In the genomic region with DNA sequence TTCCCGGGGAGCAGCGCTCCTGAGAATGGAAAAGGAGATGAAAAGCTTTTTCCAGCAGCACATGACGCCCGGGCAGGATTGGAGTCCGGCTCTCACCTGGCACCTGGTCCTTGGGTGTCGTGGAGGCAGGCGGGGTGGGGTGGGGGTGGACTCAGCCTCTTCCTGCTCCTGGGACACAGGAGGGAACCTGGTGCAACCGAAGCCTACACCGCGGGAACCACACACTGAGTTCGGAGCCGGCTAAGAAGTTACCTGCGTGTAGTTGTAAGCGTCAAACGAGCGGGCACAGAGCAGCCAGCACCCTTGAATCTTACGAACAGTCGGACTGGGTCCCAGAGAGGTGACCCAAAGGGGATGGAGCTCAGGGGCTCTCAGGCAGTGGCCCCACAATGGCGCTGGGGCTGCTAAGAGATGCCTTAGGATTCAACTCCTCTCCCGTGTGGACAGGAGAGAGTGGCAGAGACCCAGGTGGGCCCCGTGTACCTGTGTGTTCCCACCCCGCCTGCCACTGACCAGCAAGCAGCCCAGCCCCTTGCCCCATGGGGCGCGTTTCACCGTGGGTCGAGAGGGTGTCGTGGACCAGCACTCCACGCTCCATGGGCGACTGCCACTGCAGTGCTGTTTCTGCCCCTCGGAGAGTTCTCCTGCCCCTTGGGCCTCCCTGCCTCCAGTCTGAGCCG, we compare ENCODE assay signal across 3 cellular contexts.
TF ChIP-seq lines count a peak whose summit lies in the region.

No MANE protein-coding gene starts in this region.

TF ChIP-seq in SK-N-SH, 30 proteins besides CTCF, POLR2A, EP300 and RAD21 (continued from another document and continues in another):
- TF ChIP-seq EZH2phosphoT487 (IDR thresholded peaks at IDR 0.05; ENCODE audit: borderline replicate concordance, low read depth) (no peak), TAF1 (IDR thresholded peaks at IDR 0.05; ENCODE audit: borderline replicate concordance, low read depth, low read length) (no peak), ELF1 (IDR thresholded peaks at IDR 0.05) (no peak), YY1 (IDR thresholded peaks at IDR 0.05; ENCODE audit: low read depth) (no peak), MEF2A (IDR thresholded peaks at IDR 0.05; ENCODE audit: borderline replicate concordance, low read depth) (no peak), TCF12 (IDR thresholded peaks at IDR 0.05) (no peak), RFX5 (IDR thresholded peaks at IDR 0.05; ENCODE audit: low read length) (no peak), POLR2AphosphoS5 (IDR thresholded peaks at IDR 0.05; ENCODE audit: low read depth, low read length) (no peak), CHD2 (IDR thresholded peaks at IDR 0.05; ENCODE audit: low read length, partially characterized antibody) (no peak), JUND (IDR thresholded peaks at IDR 0.05) (no peak)
- TF ChIP-seq, protein P1, sequence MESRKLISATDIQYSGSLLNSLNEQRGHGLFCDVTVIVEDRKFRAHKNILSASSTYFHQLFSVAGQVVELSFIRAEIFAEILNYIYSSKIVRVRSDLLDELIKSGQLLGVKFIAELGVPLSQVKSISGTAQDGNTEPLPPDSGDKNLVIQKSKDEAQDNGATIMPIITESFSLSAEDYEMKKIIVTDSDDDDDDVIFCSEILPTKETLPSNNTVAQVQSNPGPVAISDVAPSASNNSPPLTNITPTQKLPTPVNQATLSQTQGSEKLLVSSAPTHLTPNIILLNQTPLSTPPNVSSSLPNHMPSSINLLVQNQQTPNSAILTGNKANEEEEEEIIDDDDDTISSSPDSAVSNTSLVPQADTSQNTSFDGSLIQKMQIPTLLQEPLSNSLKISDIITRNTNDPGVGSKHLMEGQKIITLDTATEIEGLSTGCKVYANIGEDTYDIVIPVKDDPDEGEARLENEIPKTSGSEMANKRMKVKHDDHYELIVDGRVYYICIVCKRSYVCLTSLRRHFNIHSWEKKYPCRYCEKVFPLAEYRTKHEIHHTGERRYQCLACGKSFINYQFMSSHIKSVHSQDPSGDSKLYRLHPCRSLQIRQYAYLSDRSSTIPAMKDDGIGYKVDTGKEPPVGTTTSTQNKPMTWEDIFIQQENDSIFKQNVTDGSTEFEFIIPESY (IDR thresholded peaks at IDR 0.05; ENCODE audit: borderline replicate concordance, low read depth) = no peak
- TF ChIP-seq, protein P2, sequence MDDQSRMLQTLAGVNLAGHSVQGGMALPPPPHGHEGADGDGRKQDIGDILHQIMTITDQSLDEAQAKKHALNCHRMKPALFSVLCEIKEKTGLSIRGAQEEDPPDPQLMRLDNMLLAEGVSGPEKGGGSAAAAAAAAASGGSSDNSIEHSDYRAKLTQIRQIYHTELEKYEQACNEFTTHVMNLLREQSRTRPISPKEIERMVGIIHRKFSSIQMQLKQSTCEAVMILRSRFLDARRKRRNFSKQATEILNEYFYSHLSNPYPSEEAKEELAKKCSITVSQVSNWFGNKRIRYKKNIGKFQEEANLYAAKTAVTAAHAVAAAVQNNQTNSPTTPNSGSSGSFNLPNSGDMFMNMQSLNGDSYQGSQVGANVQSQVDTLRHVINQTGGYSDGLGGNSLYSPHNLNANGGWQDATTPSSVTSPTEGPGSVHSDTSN (IDR thresholded peaks at IDR 0.05) = no peak
- TF ChIP-seq, protein P3, sequence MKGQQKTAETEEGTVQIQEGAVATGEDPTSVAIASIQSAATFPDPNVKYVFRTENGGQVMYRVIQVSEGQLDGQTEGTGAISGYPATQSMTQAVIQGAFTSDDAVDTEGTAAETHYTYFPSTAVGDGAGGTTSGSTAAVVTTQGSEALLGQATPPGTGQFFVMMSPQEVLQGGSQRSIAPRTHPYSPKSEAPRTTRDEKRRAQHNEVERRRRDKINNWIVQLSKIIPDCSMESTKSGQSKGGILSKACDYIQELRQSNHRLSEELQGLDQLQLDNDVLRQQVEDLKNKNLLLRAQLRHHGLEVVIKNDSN (IDR thresholded peaks at IDR 0.05; ENCODE audit: borderline replicate concordance, low read depth) = no peak
- TF ChIP-seq, protein P4, sequence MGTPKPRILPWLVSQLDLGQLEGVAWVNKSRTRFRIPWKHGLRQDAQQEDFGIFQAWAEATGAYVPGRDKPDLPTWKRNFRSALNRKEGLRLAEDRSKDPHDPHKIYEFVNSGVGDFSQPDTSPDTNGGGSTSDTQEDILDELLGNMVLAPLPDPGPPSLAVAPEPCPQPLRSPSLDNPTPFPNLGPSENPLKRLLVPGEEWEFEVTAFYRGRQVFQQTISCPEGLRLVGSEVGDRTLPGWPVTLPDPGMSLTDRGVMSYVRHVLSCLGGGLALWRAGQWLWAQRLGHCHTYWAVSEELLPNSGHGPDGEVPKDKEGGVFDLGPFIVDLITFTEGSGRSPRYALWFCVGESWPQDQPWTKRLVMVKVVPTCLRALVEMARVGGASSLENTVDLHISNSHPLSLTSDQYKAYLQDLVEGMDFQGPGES (IDR thresholded peaks at IDR 0.05; ENCODE audit: low read depth, low read length) = no peak
- TF ChIP-seq, protein P5, sequence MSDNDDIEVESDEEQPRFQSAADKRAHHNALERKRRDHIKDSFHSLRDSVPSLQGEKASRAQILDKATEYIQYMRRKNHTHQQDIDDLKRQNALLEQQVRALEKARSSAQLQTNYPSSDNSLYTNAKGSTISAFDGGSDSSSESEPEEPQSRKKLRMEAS (IDR thresholded peaks at IDR 0.05; ENCODE audit: low read depth) = no peak

TF ChIP-seq in SK-N-SH treated with all-trans-retinoic acid at 6 μM for 48 hours, 23 proteins besides CTCF, POLR2A, EP300 and RAD21 (continued from another document):
- TF ChIP-seq ZC3H10 (CRISPR knock-in tag; IDR thresholded peaks at IDR 0.05) (no peak), GLIS3 (CRISPR knock-in tag; IDR thresholded peaks at IDR 0.05) (no peak), PPARA (CRISPR knock-in tag; IDR thresholded peaks at IDR 0.05; ENCODE audit: borderline replicate concordance) (no peak)

TF ChIP-seq in GM12891, 5 proteins besides CTCF, POLR2A, EP300 and RAD21 (continued from another document):
- TF ChIP-seq POU2F2 (IDR thresholded peaks at IDR 0.05; ENCODE audit: low read depth, low read length) (no peak), PAX5 (IDR thresholded peaks at IDR 0.05; ENCODE audit: insufficient read depth, low read length, severe bottlenecking) (no peak), SPI1 (IDR thresholded peaks at IDR 0.05; ENCODE audit: low read depth, low read length) (no peak), TAF1 (IDR thresholded peaks at IDR 0.05; ENCODE audit: low read depth, low read length) (no peak)
